ENCODE assay signal across 13 cellular contexts in the genomic region with DNA sequence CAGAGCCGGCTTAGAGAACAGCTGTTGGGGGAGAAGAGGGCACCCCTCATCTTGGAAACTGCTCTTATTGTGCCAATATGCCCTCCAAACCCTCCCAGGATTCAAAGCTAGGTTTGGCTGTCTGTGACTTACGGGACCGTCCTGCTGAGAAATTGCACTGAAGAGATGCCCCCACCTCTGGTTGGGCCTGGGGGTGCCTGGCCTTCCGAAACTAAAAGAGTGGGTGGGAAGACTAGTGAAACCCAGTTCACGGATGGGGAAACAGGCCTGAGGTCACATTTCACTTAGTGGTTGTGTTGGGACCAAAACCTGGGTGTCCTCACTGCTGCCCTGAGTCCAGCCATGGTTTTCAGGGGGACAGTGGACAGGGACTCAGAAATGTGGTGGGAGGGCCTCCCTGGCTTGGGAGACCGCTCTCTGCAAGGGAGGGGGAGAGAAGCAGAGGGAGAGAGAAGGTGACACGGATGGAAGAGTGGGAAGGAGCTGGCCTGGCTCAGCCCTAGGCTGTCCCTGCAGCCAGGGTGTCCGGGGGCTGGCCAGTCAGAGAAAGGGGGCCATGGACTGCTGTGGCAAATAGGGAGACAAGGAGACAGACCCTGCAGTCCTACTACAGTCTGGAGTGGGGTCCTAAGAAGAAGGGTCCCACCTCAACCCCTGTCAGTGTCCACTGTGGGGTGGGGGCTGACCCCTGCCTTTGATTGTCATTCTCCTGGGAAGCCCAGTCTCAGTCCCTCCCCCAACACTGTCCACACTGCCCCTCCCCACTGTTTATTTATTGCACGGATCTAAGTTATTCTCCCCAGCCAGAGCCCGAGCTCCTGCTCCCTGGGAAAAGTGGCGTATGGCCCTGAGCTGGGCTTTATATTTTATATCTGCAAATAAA. TPM values are rescaled to one million over a fixed set of nuclear protein-coding genes. Genes with fewer than 3 reads are reported as not detected.
DNase-seq lines count a peak whose midpoint lies in the region; ATAC-seq, FAIRE-seq and TF ChIP-seq lines count a peak whose summit lies in the region.
"Had no signal": no experiment of that assay in that cellular context is flagged by ENCODE, and none has a peak within 500 bp of the region (broad histone marks: within the 10 kb centered on the region; RNA-seq: fewer than 3 reads in every experiment).

No MANE protein-coding gene starts in this region.

- WGBS in pancreas, 2 donors: 76 to 79% methylated on average over 10 to 11 of the region's 11 CpGs

- H3K4me3 ChIP-seq in BLaER1 (no peak overlapping the region), GM23338 (peak overlapping the region; percentile 61), neural progenitor cell (peak overlapping the region; percentile 29), pancreas (no peak overlapping the region)
- H3K4me3 ChIP-seq: HAP-1 had no signal

- FAIRE-seq in pancreas (lab: Jason Lieb, UNC): no peak
- FAIRE-seq: frontal cortex had no signal

- H3K36me3 Mint-ChIP-seq in GM23338 (ENCODE audit: low read depth): peaks cover 5% of the 10 kb centered on the region
- H3K36me3 Mint-ChIP-seq in central memory CD8-positive, alpha-beta T cell (ENCODE audit: insufficient read depth): peaks cover 29% of the 10 kb centered on the region
- peaks cover 12% of the 10 kb centered on the region for H3K36me3 Mint-ChIP-seq in neural progenitor cell
- H3K36me3 Mint-ChIP-seq in activated CD4-positive, alpha-beta T cell treated with anti-CD3 and anti-CD28 coated beads for 36 hours (ENCODE audit: low read depth): peaks cover 8% of the 10 kb centered on the region

- H3K9me3 ChIP-seq in BLaER1 (no peaks in the 10 kb centered on the region), neural progenitor cell (ENCODE audit: low read depth) (no peaks in the 10 kb centered on the region), pancreas (no peaks in the 10 kb centered on the region)
- H3K9me3 ChIP-seq: HAP-1, upper lobe of left lung had no signal

- no peak for DNase-seq in GM23338 (ENCODE audit: low spot score)
- DNase-seq in central memory CD8-positive, alpha-beta T cell (ENCODE audit: low spot score in 2 of 2): no peak
- DNase-seq in neural progenitor cell (ENCODE audit: low spot score): no peak
- DNase-seq in activated CD4-positive, alpha-beta T cell treated with anti-CD3 and anti-CD28 coated beads for 36 hours: no peak
- no peak for DNase-seq in pancreas
- DNase-seq: NCI-H226, WERI-Rb-1 had no signal

- 0 out of 2 replicates have a peak, but pooled peaks cover 25% of the 10 kb centered on the region for H3F3A ChIP-seq in GM23338 (replicated peaks; ENCODE audit: low read depth)
- H3F3A ChIP-seq in neural progenitor cell (ENCODE audit: low read depth): no peaks in the 10 kb centered on the region

- intact Hi-C loops in activated CD4-positive, alpha-beta T cell treated with anti-CD3 and anti-CD28 coated beads for 36 hours (cut with DNase I, micrococcal nuclease): no loop called here
- intact Hi-C loops in pancreas (cut with DNase I): no loop called here

- CTCF ChIA-PET in activated CD4-positive, alpha-beta T cell treated with anti-CD3 and anti-CD28 coated beads for 36 hours (lab: Charles Lee): interaction anchor here (0.5 to 0.6 kb wide), 2 partner anchors 26 to 336 kb away, joined by 3 read pairs; no protein-coding TSS in a partner anchor

- no peaks in the 10 kb centered on the region for H3K9me2 ChIP-seq in GM23338 (ENCODE audit: insufficient read depth)

- no peak for ATAC-seq in GM23338
- no peak for ATAC-seq in central memory CD8-positive, alpha-beta T cell (replicated peaks; ENCODE audit: extremely low read depth, poor library complexity, severe bottlenecking)
- no peak for ATAC-seq in HG03108 (IDR thresholded peaks at IDR 0.05; ENCODE audit: unreplicated experiment)
- no peak for ATAC-seq in HG02763 (IDR thresholded peaks at IDR 0.05; ENCODE audit: unreplicated experiment)
- no peak for ATAC-seq in activated CD4-positive, alpha-beta T cell treated with anti-CD3 and anti-CD28 coated beads for 36 hours
- no peak for ATAC-seq in pancreas

- H3K9me3 Mint-ChIP-seq in GM23338: peaks cover 3% of the 10 kb centered on the region; the same call in 1 of the 3 replicates
- H3K9me3 Mint-ChIP-seq in central memory CD8-positive, alpha-beta T cell: no peaks in the 10 kb centered on the region
- H3K9me3 Mint-ChIP-seq in neural progenitor cell: no peaks in the 10 kb centered on the region
- H3K9me3 Mint-ChIP-seq in activated CD4-positive, alpha-beta T cell treated with anti-CD3 and anti-CD28 coated beads for 36 hours (ENCODE audit: low read depth): no peaks in the 10 kb centered on the region

- H2AFZ ChIP-seq in GM23338 (no peak overlapping the region), neural progenitor cell (replicated peaks) (no peak overlapping the region)

- no peak overlapping the region for H3K27ac ChIP-seq in BLaER1
- H3K27ac ChIP-seq in GM23338 (ENCODE audit: low read depth): peak overlapping the region; percentile 45; the same call in 1 of the 2 replicates
- no peak overlapping the region for H3K27ac ChIP-seq in neural progenitor cell
- H3K27ac ChIP-seq in pancreas: no peak overlapping the region
- H3K27ac ChIP-seq: WERI-Rb-1 had no signal

- H3K79me2 ChIP-seq in GM23338 (replicated peaks; ENCODE audit: insufficient read depth) (no peaks in the 10 kb centered on the region), neural progenitor cell (ENCODE audit: low read depth) (no peaks in the 10 kb centered on the region)

- H3K9ac ChIP-seq in BLaER1 (no peak overlapping the region), neural progenitor cell (no peak overlapping the region)

- H3K27me3 Mint-ChIP-seq in GM23338 (ENCODE audit: insufficient read depth, low read depth, poor library complexity) (peaks cover 39% of the 10 kb centered on the region), neural progenitor cell (ENCODE audit: insufficient read depth, low read depth) (peaks cover 19% of the 10 kb centered on the region)
- no peaks in the 10 kb centered on the region for H3K27me3 Mint-ChIP-seq in central memory CD8-positive, alpha-beta T cell
- H3K27me3 Mint-ChIP-seq in activated CD4-positive, alpha-beta T cell treated with anti-CD3 and anti-CD28 coated beads for 36 hours: no peaks in the 10 kb centered on the region

- H3K4me1 Mint-ChIP-seq in GM23338 (peaks cover 38% of the 10 kb centered on the region), neural progenitor cell (peaks cover 30% of the 10 kb centered on the region)
- H3K4me1 Mint-ChIP-seq in central memory CD8-positive, alpha-beta T cell: peaks cover 26% of the 10 kb centered on the region
- H3K4me1 Mint-ChIP-seq in activated CD4-positive, alpha-beta T cell treated with anti-CD3 and anti-CD28 coated beads for 36 hours: peaks cover 38% of the 10 kb centered on the region

- POLR2A ChIA-PET in activated CD4-positive, alpha-beta T cell treated with anti-CD3 and anti-CD28 coated beads for 36 hours (lab: Charles Lee): no interaction called here

- no peak for TF ChIP-seq CTCF in GM23338 (conservative IDR thresholded peaks at IDR 0.05; ENCODE audit: low read depth in 2 of 2)
- no peak for TF ChIP-seq CTCF in neural progenitor cell (IDR thresholded peaks at IDR 0.05)
- TF ChIP-seq CTCF in pancreas (IDR thresholded peaks at IDR 0.05): no peak

- peaks cover 46% of the 10 kb centered on the region for H3K4me1 ChIP-seq in BLaER1
- peaks cover 25% of the 10 kb centered on the region for H3K4me1 ChIP-seq in GM23338 (ENCODE audit: insufficient read depth)
- H3K4me1 ChIP-seq in neural progenitor cell: peaks cover 4% of the 10 kb centered on the region
- H3K4me1 ChIP-seq in pancreas: peaks cover 0 to 20% (median 0%) of the 10 kb centered on the region in 3 donors
- H3K4me1 ChIP-seq: HAP-1 had no signal

- H3K27ac Mint-ChIP-seq in GM23338 (0 out of 2 replicates have a peak overlapping the region, but pooled peaks have one; percentile 49), neural progenitor cell (peak overlapping the region; percentile 17)
- H3K27ac Mint-ChIP-seq in central memory CD8-positive, alpha-beta T cell (ENCODE audit: low read depth): peak overlapping the region; percentile 82
- H3K27ac Mint-ChIP-seq in activated CD4-positive, alpha-beta T cell treated with anti-CD3 and anti-CD28 coated beads for 36 hours: no peak overlapping the region

- H3K4me3 Mint-ChIP-seq in GM23338 (peak overlapping the region; percentile 65), neural progenitor cell (peak overlapping the region; percentile 75)
- H3K4me3 Mint-ChIP-seq in central memory CD8-positive, alpha-beta T cell: peak overlapping the region; percentile 13
- H3K4me3 Mint-ChIP-seq in activated CD4-positive, alpha-beta T cell treated with anti-CD3 and anti-CD28 coated beads for 36 hours: no peak overlapping the region

- H3K4me2 ChIP-seq in BLaER1 (peak overlapping the region; percentile 64), GM23338 (peak overlapping the region; percentile 87), neural progenitor cell (peak overlapping the region; percentile 68)

- H3K36me3 ChIP-seq in BLaER1 (peaks cover 9% of the 10 kb centered on the region; the same call in 1 of the 2 replicates), GM23338 (ENCODE audit: insufficient read depth) (no peaks in the 10 kb centered on the region), neural progenitor cell (no peaks in the 10 kb centered on the region), pancreas (no peaks in the 10 kb centered on the region)
- H3K36me3 ChIP-seq: HAP-1, WERI-Rb-1 had no signal

- H3K27me3 ChIP-seq in BLaER1 (no peaks in the 10 kb centered on the region), GM23338 (ENCODE audit: insufficient read depth) (peaks cover 22% of the 10 kb centered on the region), neural progenitor cell (peaks cover 25% of the 10 kb centered on the region), pancreas (no peaks in the 10 kb centered on the region)
- H3K27me3 ChIP-seq: upper lobe of left lung had no signal

- H4K20me1 ChIP-seq in BLaER1 (no peaks in the 10 kb centered on the region), GM23338 (replicated peaks; ENCODE audit: insufficient read depth) (peaks cover 7% of the 10 kb centered on the region; the same call in 1 of the 2 replicates), neural progenitor cell (ENCODE audit: low read depth) (peaks cover 17% of the 10 kb centered on the region)

RNA-seq across cellular contexts. Expression of a gene that starts 13.6 kb away (rescaled TPM):
- 7.7 and 8.9 TPM in 2 replicates for total RNA-seq in GM23338 (2014; rRNA removed; shearing (Covaris generic))
- 2.2 and 2.3 TPM in 2 replicates for polyA plus RNA-seq in GM23338 (2016; fragmentation: Nextera tagmentation; extraction: Ambion mirVana)
- total RNA-seq in neural progenitor cell (ENCODE audit: low replicate concordance): 0.90 and 4.2 TPM in 2 replicates
- total RNA-seq in activated CD4-positive, alpha-beta T cell treated with anti-CD3 and anti-CD28 coated beads for 36 hours: 1 to 10 TPM; 8.3 to 9.4 TPM
- 1 to 10 TPM; 3.4 to 8.9 (median 6.8) TPM for total RNA-seq in pancreas
- polyA plus RNA-seq in pancreas: 10 to 100 TPM; 10.6 to 16.7 TPM

RNA-seq across cellular contexts. Expression of a gene that starts 33.8 kb away (rescaled TPM):
- 6.3 and 12.6 TPM in 2 replicates for total RNA-seq in GM23338 (2014; rRNA removed; shearing (Covaris generic))
- 4.5 and 5.8 TPM in 2 replicates for polyA plus RNA-seq in GM23338 (2016; fragmentation: Nextera tagmentation; extraction: Ambion mirVana)
- 20.1 and 29.4 TPM in 2 replicates for total RNA-seq in neural progenitor cell (ENCODE audit: low replicate concordance)
- total RNA-seq in activated CD4-positive, alpha-beta T cell treated with anti-CD3 and anti-CD28 coated beads for 36 hours: 10 to 100 TPM; 54.0 to 57.3 TPM
- total RNA-seq in pancreas: 10 to 100 TPM in 5 of 6 donors, 1 to 10 TPM in 1; 8.7 to 47.0 (median 21.3) TPM
- polyA plus RNA-seq in pancreas: 100 to 1,000 TPM; 107 to 109 TPM

RNA-seq across cellular contexts. Expression of a gene that starts 57.4 kb away (rescaled TPM):
- 76.5 and 95.1 TPM in 2 replicates for total RNA-seq in GM23338 (2014; rRNA removed; shearing (Covaris generic))
- polyA plus RNA-seq in GM23338 (2016; fragmentation: Nextera tagmentation; extraction: Ambion mirVana): 40.7 and 42.2 TPM in 2 replicates
- 26.5 and 43.3 TPM in 2 replicates for total RNA-seq in neural progenitor cell (ENCODE audit: low replicate concordance)
- total RNA-seq in activated CD4-positive, alpha-beta T cell treated with anti-CD3 and anti-CD28 coated beads for 36 hours: 10 to 100 TPM; 16.0 to 19.8 TPM
- 10 to 100 TPM; 11.6 to 30.5 (median 18.6) TPM for total RNA-seq in pancreas
- 10 to 100 TPM; 17.0 to 24.4 TPM for polyA plus RNA-seq in pancreas

Comparison
In these comparisons a context has a peak if more than half of its experiments do, and no peak if none do; other contexts are left out.
1. H3K4me3 ChIP-seq: peak in GM23338 (single experiment) and neural progenitor cell (single experiment); none in BLaER1 (single experiment) and pancreas (0 of 4).
2. Peak in every context shown above with its lines, with median percentiles within 50 percentile points of each other: H3K4me2 ChIP-seq.